ENCODE assay signal across 12 cellular contexts in the genomic region with DNA sequence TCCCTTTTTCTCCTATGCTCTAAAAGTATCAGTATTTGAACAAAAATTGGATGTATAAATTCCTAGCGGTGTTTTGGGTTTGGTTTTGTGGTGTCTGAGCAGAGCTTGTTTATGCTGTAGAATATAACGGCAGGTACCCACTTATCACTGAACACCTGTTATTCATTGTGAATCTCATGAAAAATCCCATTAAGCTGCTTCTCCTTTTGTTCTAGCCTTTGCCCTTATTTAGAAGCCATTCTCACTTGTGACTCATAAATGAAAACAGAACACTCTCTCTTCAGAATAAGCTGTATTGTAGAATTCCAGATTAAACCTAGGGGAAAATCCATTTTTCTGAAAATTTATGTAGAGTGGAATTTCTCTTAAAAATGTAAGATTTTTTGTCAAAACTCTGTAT.
DNase-seq lines count a peak whose midpoint lies in the region; ATAC-seq, FAIRE-seq and TF ChIP-seq lines count a peak whose summit lies in the region.
"Had no signal": no experiment of that assay in that cellular context is flagged by ENCODE, and none has a peak within 500 bp of the region (broad histone marks: within the 10 kb centered on the region; RNA-seq: fewer than 3 reads in every experiment).

No MANE protein-coding gene starts in this region.

- FAIRE-seq in H54 (lab: Jason Lieb, UNC) = no peak

- POLR2A ChIA-PET in CD8-positive, alpha-beta memory T cell (lab: Charles Lee) = no interaction called here

- H3K4me3 Mint-ChIP-seq in CD8-positive, alpha-beta memory T cell = no peak overlapping the region

- ATAC-seq in GM21447 (IDR thresholded peaks at IDR 0.05; ENCODE audit: unreplicated experiment) (peak; percentile 44), HG02840 (IDR thresholded peaks at IDR 0.05; ENCODE audit: low FRiP score, unreplicated experiment) (no peak)

- H3K9me3 ChIP-seq in tibial artery = no peaks in the 10 kb centered on the region
- H3K9me3 ChIP-seq in CD8-positive, alpha-beta memory T cell (ENCODE audit: low read length) = no peaks in the 10 kb centered on the region
- H3K9me3 ChIP-seq: MG63, testis had no signal

- H3K36me3 ChIP-seq in tibial artery = peaks cover 12 to 36% (median 27%) of the 10 kb centered on the region in 3 donors
- no peaks in the 10 kb centered on the region for H3K36me3 ChIP-seq in CD8-positive, alpha-beta memory T cell (ENCODE audit: insufficient read depth, low read length)

- H3K27ac ChIP-seq in tibial artery = no peak overlapping the region
- no peak overlapping the region for H3K27ac ChIP-seq in CD8-positive, alpha-beta memory T cell (ENCODE audit: low read depth, low read length)
- H3K27ac ChIP-seq: testis had no signal

- peaks cover 3 to 6% of the 10 kb centered on the region in 2 donors for H3K27me3 Mint-ChIP-seq in CD8-positive, alpha-beta memory T cell

- TF ChIP-seq CTCF in NB4 (IDR thresholded peaks at IDR 0.05; ENCODE audit: low read depth, low read length) (no peak), tibial artery (IDR thresholded peaks at IDR 0.05) (no peak)

- DNase-seq in CD1c-positive myeloid dendritic cell (ENCODE audit: extremely low spot score) = peak; percentile 58
- peak; percentile 17 for DNase-seq in NB4 (ENCODE audit: low read depth)
- DNase-seq in fibroblast of peridontal ligament (ENCODE audit: extremely low read depth) = peak; percentile 54
- DNase-seq in H54 (ENCODE audit: insufficient read length, low spot score) = no peak
- DNase-seq in tibial artery = no peak
- no peak for DNase-seq in CD8-positive, alpha-beta memory T cell
- DNase-seq: COR-L47; MG63; stimulated activated CD4-positive, alpha-beta T cell treated with anti-CD3 and anti-CD28 coated beads, Interleukin-15, amount 100 ng/mL, for 24 hours; testis had no signal

- no peaks in the 10 kb centered on the region for H3K27me3 ChIP-seq in tibial artery
- H3K27me3 ChIP-seq in CD8-positive, alpha-beta memory T cell (ENCODE audit: insufficient read depth, low read length, poor library complexity, severe bottlenecking) = no peaks in the 10 kb centered on the region
- H3K27me3 ChIP-seq: MG63, testis had no signal

- H3K27ac Mint-ChIP-seq in CD8-positive, alpha-beta memory T cell = peak overlapping the region in 1 of 8 donors; percentile 18

- TF ChIP-seq POLR2A in NB4 (IDR thresholded peaks at IDR 0.05; ENCODE audit: extremely low read depth, insufficient read length) = no peak
- no peak for TF ChIP-seq POLR2A in H54 (IDR thresholded peaks at IDR 0.05; ENCODE audit: low read depth, low read length)

- intact Hi-C loops in tibial artery (cut with DNase I; ENCODE audit: low total_unique reads) = no loop called here

- no peak overlapping the region for H3K4me3 ChIP-seq in NB4 (ENCODE audit: low read depth, low read length)
- H3K4me3 ChIP-seq in tibial artery = no peak overlapping the region
- H3K4me3 ChIP-seq in CD8-positive, alpha-beta memory T cell (ENCODE audit: low read length) = no peak overlapping the region
- H3K4me3 ChIP-seq: MG63, testis had no signal

- peaks cover 0 to 6% (median 3%) of the 10 kb centered on the region in 4 donors for H3K4me1 ChIP-seq in tibial artery
- peaks cover 7% of the 10 kb centered on the region for H3K4me1 ChIP-seq in CD8-positive, alpha-beta memory T cell (ENCODE audit: insufficient read depth, low read length)
- H3K4me1 ChIP-seq: testis had no signal

- no peaks in the 10 kb centered on the region for H3K36me3 Mint-ChIP-seq in CD8-positive, alpha-beta memory T cell

- CTCF ChIA-PET in CD8-positive, alpha-beta memory T cell (lab: Charles Lee) = no interaction called here

- H3K4me1 Mint-ChIP-seq in CD8-positive, alpha-beta memory T cell = peaks cover 8 to 15% (median 11%) of the 10 kb centered on the region in 3 donors

- H3K9me3 Mint-ChIP-seq in CD8-positive, alpha-beta memory T cell = no peaks in the 10 kb centered on the region

Comparison
In these comparisons a context has a peak if more than half of its experiments do, and no peak if none do; other contexts are left out.
1. DNase-seq: peak in CD1c-positive myeloid dendritic cell (single experiment), NB4 (single experiment) and fibroblast of peridontal ligament (single experiment); none in H54 (single experiment), tibial artery (0 of 2) and CD8-positive, alpha-beta memory T cell (0 of 5).